Comparison of ENCODE assay signal across 21 cellular contexts in the genomic region with DNA sequence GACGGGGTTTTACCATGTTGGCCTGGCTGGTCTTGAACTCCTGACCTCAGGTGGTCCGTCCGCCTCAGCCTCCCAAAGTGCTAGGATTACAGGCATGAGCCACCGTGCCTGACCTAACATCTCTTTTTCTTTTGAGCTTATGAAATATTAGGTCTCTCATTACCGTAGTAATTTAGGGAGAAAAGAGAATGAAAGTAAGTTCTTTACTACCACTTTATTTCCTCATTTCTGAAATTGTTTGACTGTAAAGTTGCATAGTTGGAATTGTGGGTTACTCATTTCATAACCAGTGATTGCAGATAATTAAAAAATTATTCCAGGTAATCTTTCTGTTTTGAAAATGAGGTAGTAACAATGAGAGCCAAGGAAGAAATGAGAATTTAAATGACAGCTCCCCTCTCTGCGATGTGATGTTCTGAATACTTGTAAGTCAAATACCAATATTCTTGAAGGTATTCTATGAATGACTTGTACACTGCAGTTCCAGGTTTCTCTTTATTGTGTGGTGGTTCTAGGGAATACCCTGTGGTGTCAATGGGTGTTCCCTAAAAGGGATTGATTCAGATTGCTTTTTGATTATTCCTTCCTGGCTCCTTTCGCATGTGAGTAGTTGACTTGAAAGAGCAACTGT.
"Had no signal": no experiment of that assay in that cellular context is flagged by ENCODE, and none has a peak within 500 bp of the region (broad histone marks: within the 10 kb centered on the region; RNA-seq: fewer than 3 reads in every experiment).

No MANE protein-coding gene starts in this region.

- H3K9me3 ChIP-seq: esophagus squamous epithelium, gastrocnemius medialis, right lobe of liver, thyroid gland had no signal

- H3K27ac Mint-ChIP-seq: activated CD4-positive, alpha-beta memory T cell treated with anti-CD3 and anti-CD28 coated beads, Interleukin-2, amount 10 ng/mL, durations not matched to agents 7 days and 5 days; activated CD4-positive, alpha-beta T cell treated with anti-CD3 and anti-CD28 coated beads, Interleukin-2, amount 10 ng/mL, durations not matched to agents 24 days and 14 days; activated naive CD8-positive, alpha-beta T cell treated with anti-CD3 and anti-CD28 coated beads, Interleukin-2, amount 10 ng/mL, durations not matched to agents 7 days and 5 days; activated T-helper 2 cell treated with anti-CD3 and anti-CD28 coated beads, Interferon-gamma antibody, Interleukin-2, Interleukin-4, amounts not matched to agents 10 μg/mL and 5 μg/mL and 100 μg/mL, durations not matched to agents 14 hours and 24 hours and 36 hours; T-helper 17 cell had no signal

- H3K36me3 ChIP-seq: esophagus squamous epithelium, gastrocnemius medialis, right lobe of liver, thyroid gland had no signal

- H3K27me3 Mint-ChIP-seq: activated CD4-positive, alpha-beta memory T cell treated with anti-CD3 and anti-CD28 coated beads, Interleukin-2, amount 10 ng/mL, durations not matched to agents 7 days and 5 days; activated CD4-positive, alpha-beta T cell treated with anti-CD3 and anti-CD28 coated beads, Interleukin-2, amount 10 ng/mL, durations not matched to agents 24 days and 14 days; activated naive CD8-positive, alpha-beta T cell treated with anti-CD3 and anti-CD28 coated beads, Interleukin-2, amount 10 ng/mL, durations not matched to agents 7 days and 5 days; T-helper 17 cell had no signal

- ATAC-seq: gastrocnemius medialis, right lobe of liver, T-helper 17 cell had no signal

- H3K4me3 ChIP-seq: coronary artery, esophagus squamous epithelium, gastrocnemius medialis, right lobe of liver, skin epidermis, thyroid gland had no signal

- H3K27ac ChIP-seq: coronary artery, esophagus squamous epithelium, right lobe of liver, skin epidermis, thyroid gland had no signal

- H3K27me3 ChIP-seq: esophagus squamous epithelium, gastrocnemius medialis, right lobe of liver, thyroid gland had no signal

- H3K4me3 Mint-ChIP-seq: activated CD4-positive, alpha-beta memory T cell treated with anti-CD3 and anti-CD28 coated beads, Interleukin-2, amount 10 ng/mL, durations not matched to agents 7 days and 5 days; activated CD4-positive, alpha-beta T cell treated with anti-CD3 and anti-CD28 coated beads, Interleukin-2, amount 10 ng/mL, durations not matched to agents 24 days and 14 days; activated naive CD8-positive, alpha-beta T cell treated with anti-CD3 and anti-CD28 coated beads, Interleukin-2, amount 10 ng/mL, durations not matched to agents 7 days and 5 days; neural crest cell had no signal

- DNase-seq: activated CD4-positive, alpha-beta memory T cell treated with anti-CD3 and anti-CD28 coated beads, Interleukin-2, amount 10 ng/mL, durations not matched to agents 7 days and 5 days; activated CD4-positive, alpha-beta T cell treated with anti-CD3 and anti-CD28 coated beads, Interleukin-2, amount 10 ng/mL, durations not matched to agents 24 days and 14 days; activated naive CD4-positive, alpha-beta T cell; activated naive CD8-positive, alpha-beta T cell treated with anti-CD3 and anti-CD28 coated beads, Interleukin-2, amount 10 ng/mL, durations not matched to agents 7 days and 5 days; amygdala; cerebellar nuclear complex; esophagus squamous epithelium; gastrocnemius medialis; hippocampal formation; posterior cingulate gyrus; right lobe of liver; stimulated activated CD4-positive, alpha-beta T cell treated with anti-CD3 and anti-CD28 coated beads, Interleukin-15, amount 100 ng/mL, for 24 hours; stimulated activated naive CD4-positive, alpha-beta T cell treated with Interleukin-2 at 50 U/mL for 16 hours; substantia nigra; SW 1271; T-helper 17 cell; thyroid gland had no signal

- H3K9me3 Mint-ChIP-seq: activated CD4-positive, alpha-beta T cell treated with anti-CD3 and anti-CD28 coated beads, Interleukin-2, amount 10 ng/mL, durations not matched to agents 24 days and 14 days; activated naive CD8-positive, alpha-beta T cell treated with anti-CD3 and anti-CD28 coated beads, Interleukin-2, amount 10 ng/mL, durations not matched to agents 7 days and 5 days; activated T-helper 2 cell treated with anti-CD3 and anti-CD28 coated beads, Interferon-gamma antibody, Interleukin-2, Interleukin-4, amounts not matched to agents 10 μg/mL and 5 μg/mL and 100 μg/mL, durations not matched to agents 14 hours and 24 hours and 36 hours; neural crest cell had no signal
